Comparison of ENCODE assay signal across 1 cellular context in genomic region chr11:46537121-46537520, GRCh38.
TF ChIP-seq lines count a peak whose summit lies in the region.

No MANE protein-coding gene starts in this region.

TF ChIP-seq in GM12878, 131 proteins besides CTCF, POLR2A, EP300 and RAD21:
- TF ChIP-seq ETV6 (conservative IDR thresholded peaks at IDR 0.05 in 1 of 2, IDR thresholded peaks at IDR 0.05 in 1 of 2; ENCODE audit: borderline replicate concordance in 1 of 2, low read depth in 1 of 2) = no peak
- TF ChIP-seq ASH2L (IDR thresholded peaks at IDR 0.05; ENCODE audit: borderline replicate concordance, low read depth) = no peak
- TF ChIP-seq SREBF1 (IDR thresholded peaks at IDR 0.05; ENCODE audit: low read length) = no peak
TF ChIP-seq in GM12878: peak in this region for 0.
